20 cellular contexts compared by ENCODE assay signal in the genomic region with DNA sequence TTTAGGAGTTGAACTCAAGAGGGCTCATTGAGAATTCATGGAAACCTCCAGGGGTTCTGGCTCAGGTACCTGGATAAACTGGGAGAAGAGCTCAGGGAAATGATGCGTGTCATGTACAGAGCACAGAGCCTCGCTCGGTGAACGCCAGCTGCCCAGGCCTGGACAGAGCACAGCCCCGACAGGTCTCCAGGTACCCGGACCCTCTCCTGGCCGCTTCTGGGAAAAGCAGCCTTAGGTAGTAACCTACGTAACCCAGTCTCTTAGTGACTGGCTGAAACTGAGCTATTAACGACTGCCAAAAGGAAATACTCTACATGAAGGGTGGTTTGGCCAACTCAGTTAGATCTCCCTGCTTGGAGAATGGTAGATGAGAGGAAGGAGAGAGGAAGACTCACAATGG.
"Had no signal": no experiment of that assay in that cellular context is flagged by ENCODE, and none has a peak within 500 bp of the region (broad histone marks: within the 10 kb centered on the region; RNA-seq: fewer than 3 reads in every experiment).

No MANE protein-coding gene starts in this region.

- H3K4me3 ChIP-seq: colonic mucosa, gastrocnemius medialis, pancreas, sigmoid colon, thoracic aorta had no signal

- H3K27me3 ChIP-seq: brain microvascular endothelial cell, colonic mucosa, gastrocnemius medialis, neutrophil, pancreas, sigmoid colon had no signal

- H3K4me1 ChIP-seq: colonic mucosa, pancreas, sigmoid colon had no signal

- H3K9me3 ChIP-seq: colonic mucosa, gastrocnemius medialis, neutrophil, pancreas, sigmoid colon, thoracic aorta had no signal

- H3K27ac ChIP-seq: brain microvascular endothelial cell, colonic mucosa, gastrocnemius medialis, neutrophil, pancreas, sigmoid colon, thoracic aorta had no signal

- H3K36me3 ChIP-seq: brain microvascular endothelial cell, colonic mucosa, gastrocnemius medialis, neutrophil, pancreas, thoracic aorta had no signal

- DNase-seq: activated CD4-positive, alpha-beta T cell treated with anti-CD3 and anti-CD28 coated beads, Interleukin-2, amount 10 ng/mL, durations not matched to agents 7 days and 5 days; activated CD4-positive, CD25-positive, alpha-beta regulatory T cell; activated CD8-positive, alpha-beta T cell treated with anti-CD3 and anti-CD28 coated beads, Interleukin-2, amount 10 ng/mL, durations not matched to agents 7 days and 5 days; activated effector memory CD4-positive, alpha-beta T cell treated with Interleukin-2 at 50 U/mL for 16 hours; activated naive CD4-positive, alpha-beta T cell treated with anti-CD3 and anti-CD28 coated beads, Interleukin-2, amount 10 ng/mL, durations not matched to agents 7 days and 5 days; activated T-cell treated with anti-CD3 and anti-CD28 coated beads, Interleukin-2, amount 50 U/mL, for 48 hours; aorta; brain microvascular endothelial cell; central memory CD4-positive, alpha-beta T cell; colonic mucosa; gastrocnemius medialis; head of caudate nucleus; immature natural killer cell; mesenchymal stem cell; naive thymus-derived CD8-positive, alpha-beta T cell; pancreas; sigmoid colon; stimulated activated CD4-positive, alpha-beta T cell treated with anti-CD3 and anti-CD28 coated beads, Interleukin-4, amount 100 ng/mL, for 24 hours had no signal
